29 cellular contexts compared by ENCODE assay signal in genomic region chr2:75882530-75882929, GRCh38.
"Had no signal": no experiment of that assay in that cellular context is flagged by ENCODE, and none has a peak within 500 bp of the region (broad histone marks: within the 10 kb centered on the region; RNA-seq: fewer than 3 reads in every experiment).

No MANE protein-coding gene starts in this region.

- H3K36me3 ChIP-seq: colonic mucosa, esophagus muscularis mucosa, esophagus squamous epithelium, gastrocnemius medialis, gastroesophageal sphincter, heart left ventricle, heart right ventricle had no signal

- H3K27me3 Mint-ChIP-seq: dendritic cell treated with granulocyte-macrophage colony-stimulating factor and Interleukin-4, amounts not matched to agents 40 ng/mL and 50 ng/mL, for 4 days; effector memory CD8-positive, alpha-beta T cell had no signal

- H3K9me3 ChIP-seq: colonic mucosa, esophagus muscularis mucosa, esophagus squamous epithelium, gastrocnemius medialis, gastroesophageal sphincter, heart right ventricle had no signal

- H3K27ac ChIP-seq: colonic mucosa, coronary artery, dorsolateral prefrontal cortex, epithelial cell of prostate, esophagus muscularis mucosa, esophagus squamous epithelium, foreskin keratinocyte, gastrocnemius medialis, gastroesophageal sphincter, heart left ventricle, heart right ventricle had no signal

- DNase-seq: colonic mucosa; cortex of kidney; dermis blood vessel endothelial cell; dorsolateral prefrontal cortex; effector CD4-positive, alpha-beta T cell; effector CD8-positive, alpha-beta T cell; effector memory CD4-positive, alpha-beta T cell; effector memory CD8-positive, alpha-beta T cell; endodermal cell; erythroblast; esophagus squamous epithelium; foreskin fibroblast; foreskin keratinocyte; foreskin melanocyte; gastrocnemius medialis; glutamatergic neuron; head of caudate nucleus; heart left ventricle; heart right ventricle had no signal

- H3K9me3 Mint-ChIP-seq: endodermal cell had no signal

- H3K27ac Mint-ChIP-seq: dendritic cell treated with granulocyte-macrophage colony-stimulating factor and Interleukin-4, amounts not matched to agents 40 ng/mL and 50 ng/mL, for 4 days; effector memory CD8-positive, alpha-beta T cell; endodermal cell had no signal

- ATAC-seq: effector memory CD8-positive, alpha-beta T cell; esophagus mucosa; foreskin keratinocyte; gastrocnemius medialis; gastroesophageal sphincter; heart left ventricle; heart right ventricle had no signal

- H3K4me3 ChIP-seq: colonic mucosa, coronary artery, dorsolateral prefrontal cortex, esophagus muscularis mucosa, esophagus squamous epithelium, gastrocnemius medialis, gastroesophageal sphincter, heart left ventricle, heart right ventricle had no signal

- H3K4me1 ChIP-seq: colonic mucosa, esophagus muscularis mucosa, esophagus squamous epithelium, foreskin keratinocyte, gastrocnemius medialis, gastroesophageal sphincter, heart left ventricle, heart right ventricle had no signal

- H3K4me3 Mint-ChIP-seq: dendritic cell treated with granulocyte-macrophage colony-stimulating factor and Interleukin-4, amounts not matched to agents 40 ng/mL and 50 ng/mL, for 4 days; effector memory CD8-positive, alpha-beta T cell; endodermal cell had no signal

- H3K27me3 ChIP-seq: colonic mucosa, dorsolateral prefrontal cortex, esophagus muscularis mucosa, esophagus squamous epithelium, foreskin keratinocyte, gastrocnemius medialis, gastroesophageal sphincter, heart left ventricle, heart right ventricle had no signal

- FAIRE-seq: colon, endometrium, endothelial cell of umbilical vein, frontal cortex had no signal

- H3K4me1 Mint-ChIP-seq: endodermal cell had no signal
